Comparison of ENCODE assay signal across 8 cellular contexts in genomic region chr2:74481961-74482800, GRCh38. TPM values are rescaled to one million over a fixed set of nuclear protein-coding genes. Genes with fewer than 3 reads are reported as not detected.
A peak's percentile ranks its signal among the peaks of the same experiment; 100 is the strongest.
DNase-seq lines count a peak whose midpoint lies in the region; TF ChIP-seq lines count a peak whose summit lies in the region.

No MANE protein-coding gene starts in this region.

- H4K8ac ChIP-seq in neuronal stem cell (ENCODE audit: low read depth, low read length): peak overlapping the region; percentile 78

- H3K23ac ChIP-seq in neuronal stem cell (ENCODE audit: low read depth, low read length, poor library complexity): peak overlapping the region; percentile 98

- H2BK5ac ChIP-seq in neuronal stem cell (ENCODE audit: low read length): peak overlapping the region; percentile 88

- H3K4me3 Mint-ChIP-seq in activated CD4-positive, alpha-beta memory T cell treated with anti-CD3 and anti-CD28 coated beads for 36 hours: peak overlapping the region; percentile 100

- intact Hi-C loops in activated CD4-positive, alpha-beta memory T cell treated with anti-CD3 and anti-CD28 coated beads for 36 hours (cut with micrococcal nuclease): loop anchor here (1.0 to 2.0 kb wide), 2 partner anchors 10 to 73 kb away; partner anchors contain the start of genes DOK1 and MRPL53

- H4K91ac ChIP-seq in neuronal stem cell (ENCODE audit: low read depth, low read length, poor library complexity): no peak overlapping the region

- peak overlapping the region; percentile 74 for H3K27ac ChIP-seq in HEK293 (ENCODE audit: extremely low read depth, low read depth, low read length)
- H3K27ac ChIP-seq in neuronal stem cell (replicated peaks; ENCODE audit: low read length): peak overlapping the region; percentile 75

- peak overlapping the region; percentile 91 for H2AK5ac ChIP-seq in neuronal stem cell (ENCODE audit: low read depth, low read length)

- peaks cover 50 to 54% of the 10 kb centered on the region in 2 experiments for H3K36me3 ChIP-seq in HEK293 (ENCODE audit: control insufficient read depth in 2 of 2, insufficient read depth in 1 of 2, low read length in 2 of 2)
- H3K36me3 ChIP-seq in neuronal stem cell (replicated peaks in 1 of 2; ENCODE audit: control insufficient read depth in 2 of 2, insufficient read depth in 2 of 2, low read length in 2 of 2): peaks cover 12 to 39% of the 10 kb centered on the region in 2 donors

- H2BK15ac ChIP-seq in neuronal stem cell (ENCODE audit: low read length): peak overlapping the region; percentile 99

- peak overlapping the region; percentile 99 for H3K27ac Mint-ChIP-seq in activated CD4-positive, alpha-beta memory T cell treated with anti-CD3 and anti-CD28 coated beads for 36 hours

- peak overlapping the region; percentile 3 for H3K4ac ChIP-seq in neuronal stem cell (ENCODE audit: low read length)

- H3K18ac ChIP-seq in neuronal stem cell (ENCODE audit: low read length): peak overlapping the region; percentile 99

- CTCF ChIA-PET in HEK293 (lab: Yijun Ruan, JAX): interaction anchor here (0.8 to 5.0 kb wide), 15 partner anchors 9 to 119 kb away, joined by 3 to 72 read pairs (median 4); partner anchors contain the start of genes AUP1, HTRA2 and MRPL53
- CTCF ChIA-PET in activated CD4-positive, alpha-beta memory T cell treated with anti-CD3 and anti-CD28 coated beads for 36 hours (lab: Charles Lee): interaction anchor here (0.8 to 8.8 kb wide), 22 partner anchors 9 to 486 kb away, joined by 3 to 145 read pairs (median 6); partner anchors contain the start of genes AUP1, C2orf81, HTRA2 and INO80B

- H3K4me3 ChIP-seq in HEK293 (ENCODE audit: low read depth, low read length): peak overlapping the region; percentile 92
- H3K4me3 ChIP-seq in fibroblast of mammary gland (ENCODE audit: control insufficient read depth, low read depth, low read length): peak overlapping the region; percentile 100
- peak overlapping the region; percentile 81 to 85 for H3K4me3 ChIP-seq in neuronal stem cell (ENCODE audit: low read length in 2 of 2)

- H3K9ac ChIP-seq in neuronal stem cell (ENCODE audit: low read depth, low read length, poor library complexity): peak overlapping the region; percentile 99

- no CpG with 5 or more reads among the region's 80 CpGs for WGBS in neuronal stem cell (ENCODE audit: extremely low coverage in 2 of 2, insufficient read length in 2 of 2, insufficient replicate concordance in 1 of 2), 2 donors

- H3K4me1 Mint-ChIP-seq in activated CD4-positive, alpha-beta memory T cell treated with anti-CD3 and anti-CD28 coated beads for 36 hours (ENCODE audit: low read depth): peaks cover 35% of the 10 kb centered on the region

- DNase-seq in NCI-H2081 (lab: John Stamatoyannopoulos, UW): peak; percentile 45 to 62
- DNase-seq in NCI-H2081 treated with DMSO at 0.1 percent for 48 hours (lab: John Stamatoyannopoulos, UW): no peak
- peak; percentile 47 for DNase-seq in MV-4-11 (lab: John Stamatoyannopoulos, UW)
- peak; percentile 73 for DNase-seq in activated CD4-positive, alpha-beta memory T cell treated with anti-CD3 and anti-CD28 coated beads for 36 hours
- DNase-seq in fibroblast of mammary gland (ENCODE audit: low read depth): no peak
- DNase-seq in neuronal stem cell (ENCODE audit: low spot score): no peak
- DNase-seq in glomerular visceral epithelial cell (ENCODE audit: extremely low spot score): no peak

- peak overlapping the region; percentile 100 for H3K14ac ChIP-seq in neuronal stem cell (ENCODE audit: low read length)

- TF ChIP-seq CTCF in HEK293 (tag by site-specific recombination; IDR thresholded peaks at IDR 0.05) (peak; percentile 61), fibroblast of mammary gland (conservative IDR thresholded peaks at IDR 0.05; ENCODE audit: control insufficient read depth, insufficient read depth, low read depth, low read length) (no peak)

- peak overlapping the region; percentile 93 for H2AFZ ChIP-seq in neuronal stem cell (ENCODE audit: low read length)

- H3K27me3 ChIP-seq in neuronal stem cell (ENCODE audit: control insufficient read depth in 3 of 3, insufficient read depth in 3 of 3, low read depth in 1 of 3, low read length in 3 of 3): no peaks in the 10 kb centered on the region

- no peak overlapping the region for H2BK12ac ChIP-seq in neuronal stem cell (ENCODE audit: low read length)

- H2BK120ac ChIP-seq in neuronal stem cell (ENCODE audit: low read depth, low read length): peak overlapping the region; percentile 67

- peaks cover 12% of the 10 kb centered on the region for H3K79me1 ChIP-seq in neuronal stem cell (ENCODE audit: low read depth, low read length)

- POLR2A ChIA-PET in HEK293 (lab: Yijun Ruan, JAX): interaction anchor here (0.8 to 4.0 kb wide), 19 partner anchors 10 to 745 kb away, joined by 3 to 37 read pairs (median 4); partner anchors contain the start of genes AUP1, DQX1, HTRA2 and INO80B
- POLR2A ChIA-PET in activated CD4-positive, alpha-beta memory T cell treated with anti-CD3 and anti-CD28 coated beads for 36 hours (lab: Charles Lee): interaction anchor here (0.5 to 3.6 kb wide), 11 partner anchors 9 to 103 kb away, joined by 3 to 31 read pairs (median 4); partner anchors contain the start of genes AUP1, HTRA2, INO80B and MRPL53

- no peaks in the 10 kb centered on the region for H3K9me3 Mint-ChIP-seq in activated CD4-positive, alpha-beta memory T cell treated with anti-CD3 and anti-CD28 coated beads for 36 hours

- H3K9me3 ChIP-seq in HEK293 (ENCODE audit: control insufficient read depth, insufficient read depth, low read depth, low read length): no peaks in the 10 kb centered on the region
- H3K9me3 ChIP-seq in neuronal stem cell (replicated peaks in 1 of 2; ENCODE audit: control insufficient read depth in 2 of 2, insufficient read depth in 1 of 2, low read depth in 1 of 2, low read length in 2 of 2): no peaks in the 10 kb centered on the region

- H3K4me2 ChIP-seq in neuronal stem cell (ENCODE audit: insufficient read depth, low read length, poor library complexity, severe bottlenecking): peak overlapping the region; percentile 98

- H3K27me3 Mint-ChIP-seq in activated CD4-positive, alpha-beta memory T cell treated with anti-CD3 and anti-CD28 coated beads for 36 hours: no peaks in the 10 kb centered on the region

- H3K36me3 Mint-ChIP-seq in activated CD4-positive, alpha-beta memory T cell treated with anti-CD3 and anti-CD28 coated beads for 36 hours: peaks cover 26% of the 10 kb centered on the region

- no peaks in the 10 kb centered on the region for H3K4me1 ChIP-seq in HEK293 (ENCODE audit: control insufficient read depth, insufficient read depth, low read length)
- H3K4me1 ChIP-seq in neuronal stem cell (ENCODE audit: control insufficient read depth in 2 of 2, insufficient read depth in 1 of 2, low read depth in 1 of 2, low read length in 2 of 2): peaks cover 9 to 14% of the 10 kb centered on the region in 2 donors

TF ChIP-seq in HEK293, 187 proteins besides CTCF, POLR2A, EP300 and RAD21 (continues in another document):
- TF ChIP-seq ZNF394 (tag by site-specific recombination; IDR thresholded peaks at IDR 0.05; ENCODE audit: borderline replicate concordance) (no peak), EGR2 (tag by site-specific recombination; IDR thresholded peaks at IDR 0.05; ENCODE audit: low read depth) (0 out of 2 replicates have a peak, but pooled peaks have one; percentile 5), ZNF510 (tag by site-specific recombination; IDR thresholded peaks at IDR 0.05; ENCODE audit: insufficient replicate concordance) (no peak), ZNF626 (tag by site-specific recombination; IDR thresholded peaks at IDR 0.05) (no peak), ZNF473 (tag by site-specific recombination; IDR thresholded peaks at IDR 0.05) (no peak), GLIS2 (tag by site-specific recombination; IDR thresholded peaks at IDR 0.05) (peak; percentile 85), ZNF223 (tag by site-specific recombination; IDR thresholded peaks at IDR 0.05) (no peak), ZBTB11 (tag by site-specific recombination; conservative IDR thresholded peaks at IDR 0.05; ENCODE audit: low read depth) (no peak)

RNA-seq across cellular contexts. Expression of gene CCDC142, which starts 0.6 kb away (rescaled TPM):
- 10 to 100 TPM; 10.1 to 10.8 TPM for total RNA-seq in activated CD4-positive, alpha-beta memory T cell treated with anti-CD3 and anti-CD28 coated beads for 36 hours
- polyA plus RNA-seq in neuronal stem cell (2013, experiment 1 of 2): 5.2 TPM
- 5.7 TPM for polyA plus RNA-seq in neuronal stem cell (2013, experiment 2 of 2)

RNA-seq across cellular contexts. Expression of gene TTC31, which starts 0.7 kb away (rescaled TPM):
- total RNA-seq in activated CD4-positive, alpha-beta memory T cell treated with anti-CD3 and anti-CD28 coated beads for 36 hours: 10 to 100 TPM; 27.3 to 29.1 TPM
- 16.0 TPM for polyA plus RNA-seq in neuronal stem cell (2013, experiment 1 of 2)
- 16.5 TPM for polyA plus RNA-seq in neuronal stem cell (2013, experiment 2 of 2)

RNA-seq across cellular contexts. Expression of gene MRPL53, which starts 9.7 kb away (rescaled TPM):
- 100 to 1,000 TPM; 117 to 121 TPM for total RNA-seq in activated CD4-positive, alpha-beta memory T cell treated with anti-CD3 and anti-CD28 coated beads for 36 hours
- 80.8 TPM for polyA plus RNA-seq in neuronal stem cell (2013, experiment 1 of 2)
- polyA plus RNA-seq in neuronal stem cell (2013, experiment 2 of 2): 80.5 TPM

RNA-seq across cellular contexts. Expression of gene MOGS, which starts 17.0 kb away (rescaled TPM):
- 10 to 100 TPM; 56.5 to 58.2 TPM for total RNA-seq in activated CD4-positive, alpha-beta memory T cell treated with anti-CD3 and anti-CD28 coated beads for 36 hours
- 39.6 TPM for polyA plus RNA-seq in neuronal stem cell (2013, experiment 1 of 2)
- polyA plus RNA-seq in neuronal stem cell (2013, experiment 2 of 2): 38.5 TPM

RNA-seq across cellular contexts. Expression of gene LBX2, which starts 17.2 kb away (rescaled TPM):
- under 1 TPM; 0.52 to 0.63 TPM for total RNA-seq in activated CD4-positive, alpha-beta memory T cell treated with anti-CD3 and anti-CD28 coated beads for 36 hours
- 0.08 TPM for polyA plus RNA-seq in neuronal stem cell (2013, experiment 1 of 2)
- polyA plus RNA-seq in neuronal stem cell (2013, experiment 2 of 2): 0.10 TPM

Comparison
In these comparisons a context has a peak if more than half of its experiments do, and no peak if none do; other contexts are left out.
1. DNase-seq: peak in NCI-H2081 (2 of 2), MV-4-11 (single experiment) and activated CD4-positive, alpha-beta memory T cell treated with anti-CD3 and anti-CD28 coated beads for 36 hours (single experiment); none in NCI-H2081 treated with DMSO at 0.1 percent for 48 hours (single experiment), fibroblast of mammary gland (single experiment), neuronal stem cell (single experiment) and glomerular visceral epithelial cell (single experiment).
2. Peak in every context shown above with its lines, with median percentiles within 50 percentile points of each other: H3K4me3 ChIP-seq.